Comparison of ENCODE assay signal across 1 cellular context in the genomic region with DNA sequence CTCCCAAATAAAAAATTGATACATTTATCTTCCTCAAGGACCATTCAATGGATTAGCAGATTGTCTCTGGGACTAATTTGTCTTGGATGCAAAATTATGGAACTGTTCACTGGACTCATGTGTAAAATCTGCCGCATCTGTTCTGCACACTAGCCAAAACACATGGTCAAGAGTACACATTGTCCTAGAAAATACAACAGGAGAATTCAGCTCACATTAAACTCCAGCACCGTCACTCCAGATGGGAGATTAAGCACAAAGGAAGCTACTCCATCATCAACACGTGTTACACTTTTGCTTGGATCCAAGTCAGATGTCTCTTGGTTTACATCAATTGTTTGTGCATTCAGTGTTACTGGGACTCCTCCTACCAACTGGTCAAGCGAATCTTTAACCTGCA.
TF ChIP-seq lines count a peak whose summit lies in the region.

No MANE protein-coding gene starts in this region.

TF ChIP-seq in GM12878, 131 proteins besides CTCF, POLR2A, EP300 and RAD21:
- TF ChIP-seq, protein P1, sequence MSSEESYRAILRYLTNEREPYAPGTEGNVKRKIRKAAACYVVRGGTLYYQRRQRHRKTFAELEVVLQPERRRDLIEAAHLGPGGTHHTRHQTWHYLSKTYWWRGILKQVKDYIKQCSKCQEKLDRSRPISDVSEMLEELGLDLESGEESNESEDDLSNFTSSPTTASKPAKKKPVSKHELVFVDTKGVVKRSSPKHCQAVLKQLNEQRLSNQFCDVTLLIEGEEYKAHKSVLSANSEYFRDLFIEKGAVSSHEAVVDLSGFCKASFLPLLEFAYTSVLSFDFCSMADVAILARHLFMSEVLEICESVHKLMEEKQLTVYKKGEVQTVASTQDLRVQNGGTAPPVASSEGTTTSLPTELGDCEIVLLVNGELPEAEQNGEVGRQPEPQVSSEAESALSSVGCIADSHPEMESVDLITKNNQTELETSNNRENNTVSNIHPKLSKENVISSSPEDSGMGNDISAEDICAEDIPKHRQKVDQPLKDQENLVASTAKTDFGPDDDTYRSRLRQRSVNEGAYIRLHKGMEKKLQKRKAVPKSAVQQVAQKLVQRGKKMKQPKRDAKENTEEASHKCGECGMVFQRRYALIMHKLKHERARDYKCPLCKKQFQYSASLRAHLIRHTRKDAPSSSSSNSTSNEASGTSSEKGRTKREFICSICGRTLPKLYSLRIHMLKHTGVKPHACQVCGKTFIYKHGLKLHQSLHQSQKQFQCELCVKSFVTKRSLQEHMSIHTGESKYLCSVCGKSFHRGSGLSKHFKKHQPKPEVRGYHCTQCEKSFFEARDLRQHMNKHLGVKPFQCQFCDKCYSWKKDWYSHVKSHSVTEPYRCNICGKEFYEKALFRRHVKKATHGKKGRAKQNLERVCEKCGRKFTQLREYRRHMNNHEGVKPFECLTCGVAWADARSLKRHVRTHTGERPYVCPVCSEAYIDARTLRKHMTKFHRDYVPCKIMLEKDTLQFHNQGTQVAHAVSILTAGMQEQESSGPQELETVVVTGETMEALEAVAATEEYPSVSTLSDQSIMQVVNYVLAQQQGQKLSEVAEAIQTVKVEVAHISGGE (CRISPR knock-in tag; IDR thresholded peaks at IDR 0.05), result no peak
- TF ChIP-seq ZBED1 (IDR thresholded peaks at IDR 0.05; ENCODE audit: borderline replicate concordance) (no peak), SREBF1 (IDR thresholded peaks at IDR 0.05; ENCODE audit: low read length) (no peak), JUND (IDR thresholded peaks at IDR 0.05; ENCODE audit: low read depth, low read length) (no peak), TCF7 (IDR thresholded peaks at IDR 0.05; ENCODE audit: borderline replicate concordance) (no peak)
